Comparison of ENCODE assay signal across 10 cellular contexts in the genomic region with DNA sequence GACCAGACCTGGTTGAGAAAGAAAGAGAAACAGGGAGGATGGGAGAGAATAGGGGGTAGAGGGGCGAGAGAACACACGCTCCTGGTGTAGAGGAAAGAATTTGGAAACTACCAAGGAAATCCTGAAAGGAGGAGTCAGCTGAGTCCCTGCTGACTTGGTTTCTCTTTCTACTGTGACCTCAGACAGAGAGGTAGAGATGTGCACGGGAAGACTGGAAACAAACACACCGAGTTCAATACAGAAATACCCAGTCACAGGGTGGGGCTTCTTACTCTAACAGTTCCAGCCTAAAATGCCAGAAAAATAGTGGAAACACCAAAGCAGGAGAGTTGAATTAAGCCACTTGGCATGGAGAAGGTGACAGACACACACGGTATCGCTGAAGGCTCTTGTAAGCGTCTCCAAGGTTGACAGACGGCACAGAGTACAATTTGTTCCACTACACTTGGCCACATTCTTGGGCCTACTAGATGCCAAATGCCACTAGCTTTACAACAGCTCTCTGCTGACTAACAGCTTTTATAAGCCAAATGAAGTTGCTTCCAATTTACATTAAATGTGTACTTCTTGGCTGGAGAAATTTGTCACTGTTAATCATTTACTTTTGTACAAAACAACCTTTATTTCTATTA. TPM values are rescaled to one million over a fixed set of nuclear protein-coding genes. Genes with fewer than 3 reads are reported as not detected.
DNase-seq lines count a peak whose midpoint lies in the region; ATAC-seq, FAIRE-seq and TF ChIP-seq lines count a peak whose summit lies in the region.
"Had no signal": no experiment of that assay in that cellular context is flagged by ENCODE, and none has a peak within 500 bp of the region (broad histone marks: within the 10 kb centered on the region; RNA-seq: fewer than 3 reads in every experiment).

No MANE protein-coding gene starts in this region.

- POLR2A ChIA-PET in HepG2 (lab: Yijun Ruan, JAX): no interaction called here

- H3K4me3 Mint-ChIP-seq in stimulated activated memory B cell treated with anti-CD40 and anti-IgM and Interleukin-4, amounts not matched to agents 10 μg/mL and 1 μg/mL and 100 μg/mL, for 72 hours: no peak overlapping the region

- H3K4me1 ChIP-seq in liver (ENCODE audit: control insufficient read depth in 4 of 4, insufficient read depth in 4 of 4, low read length in 3 of 4) (peaks cover 9 to 25% (median 11%) of the 10 kb centered on the region in 4 donors), HepG2 (ENCODE audit: insufficient read depth, low read length) (peaks cover 17% of the 10 kb centered on the region), esophagus (ENCODE audit: control insufficient read depth in 2 of 2, insufficient read depth in 2 of 2, low read length in 1 of 2) (peaks cover 12 to 13% of the 10 kb centered on the region in 2 donors), muscle layer of duodenum (ENCODE audit: control insufficient read depth in 1 of 2, insufficient read depth in 2 of 2, low read length in 2 of 2) (peaks cover 18 to 27% of the 10 kb centered on the region in 2 donors), MM.1S (ENCODE audit: low read length) (no peaks in the 10 kb centered on the region)

- no peak overlapping the region for H3K27ac Mint-ChIP-seq in stimulated activated memory B cell treated with anti-CD40 and anti-IgM and Interleukin-4, amounts not matched to agents 10 μg/mL and 1 μg/mL and 100 μg/mL, for 72 hours
- H3K27ac Mint-ChIP-seq: activated naive CD4-positive, alpha-beta T cell treated with anti-CD3 and anti-CD28 coated beads, Interleukin-2, amount 50 U/mL, for 72 hours had no signal

- FAIRE-seq in HepG2 (lab: Jason Lieb, UNC): no peak

- no TSS peak for BruUV-seq in HepG2 (replicated peaks; lab: Mats Ljungman, UMichigan)

- H4K20me1 ChIP-seq in HepG2 (ENCODE audit: insufficient read depth, low read length): peaks cover 24% of the 10 kb centered on the region; the same call in 1 of the 2 replicates
- no peaks in the 10 kb centered on the region for H4K20me1 ChIP-seq in MM.1S (ENCODE audit: insufficient read depth, low read length)

- H3K4me3 ChIP-seq in liver (ENCODE audit: low read depth in 1 of 3, low read length in 3 of 3) (no peak overlapping the region), HepG2 (replicated peaks in 1 of 3; ENCODE audit: insufficient read depth in 1 of 3, low read depth in 2 of 3, low read length in 3 of 3) (no peak overlapping the region), esophagus (ENCODE audit: low read depth in 1 of 2, low read length in 2 of 2) (no peak overlapping the region), muscle layer of duodenum (ENCODE audit: low read depth in 1 of 2, low read length in 2 of 2) (peak overlapping the region in 1 of 2 donors; percentile 13), MM.1S (ENCODE audit: low read length) (no peak overlapping the region)

- no peak for DNase-seq in HepG2 (ENCODE audit: low spot score)
- DNase-seq in MM.1S: no peak
- no peak for DNase-seq in activated naive CD4-positive, alpha-beta T cell treated with Interleukin-2 at 50 U/mL for 16 hours
- DNase-seq: NCI-H1092 treated with DMSO at 0.1 percent for 48 hours had no signal

- H3K9me3 Mint-ChIP-seq in stimulated activated memory B cell treated with anti-CD40 and anti-IgM and Interleukin-4, amounts not matched to agents 10 μg/mL and 1 μg/mL and 100 μg/mL, for 72 hours: no peaks in the 10 kb centered on the region
- H3K9me3 Mint-ChIP-seq: activated naive CD4-positive, alpha-beta T cell treated with anti-CD3 and anti-CD28 coated beads, Interleukin-2, amount 50 U/mL, for 72 hours had no signal

- no peak for TF ChIP-seq CTCF in liver (IDR thresholded peaks at IDR 0.05; ENCODE audit: low read depth, low read length, missing input control)
- TF ChIP-seq CTCF in HepG2 (CRISPR knock-in tag; IDR thresholded peaks at IDR 0.05): no peak
- no peak for TF ChIP-seq CTCF in MM.1S (IDR thresholded peaks at IDR 0.05; ENCODE audit: low read length)

- no peaks in the 10 kb centered on the region for H3F3A ChIP-seq in MM.1S (ENCODE audit: insufficient read depth, low read length)

- H3K36me3 ChIP-seq in liver (ENCODE audit: control insufficient read depth in 4 of 4, insufficient read depth in 3 of 4, low read depth in 1 of 4, low read length in 3 of 4) (peaks cover 0 to 2% (median 0%) of the 10 kb centered on the region in 4 donors), HepG2 (replicated peaks in 1 of 2; ENCODE audit: control insufficient read depth in 1 of 2, insufficient read depth in 2 of 2, low read length in 2 of 2) (peaks cover 0 to 17% of the 10 kb centered on the region in 2 experiments; a peak in 3 of 5 replicates), esophagus (ENCODE audit: control insufficient read depth in 2 of 2, insufficient read depth in 2 of 2, low read length in 1 of 2) (no peaks in the 10 kb centered on the region), muscle layer of duodenum (ENCODE audit: control insufficient read depth in 1 of 2, insufficient read depth in 2 of 2, low read length in 2 of 2) (no peaks in the 10 kb centered on the region), MM.1S (replicated peaks; ENCODE audit: insufficient read depth, low read length) (no peaks in the 10 kb centered on the region)

- H3K27me3 ChIP-seq in liver (ENCODE audit: control insufficient read depth in 4 of 4, insufficient read depth in 4 of 4, low read length in 3 of 4): no peaks in the 10 kb centered on the region
- H3K27me3 ChIP-seq in HepG2 (ENCODE audit: control insufficient read depth in 1 of 2, insufficient read depth in 2 of 2, low read length in 2 of 2): no peaks in the 10 kb centered on the region
- no peaks in the 10 kb centered on the region for H3K27me3 ChIP-seq in esophagus (ENCODE audit: control insufficient read depth in 1 of 2, insufficient read depth in 2 of 2, low read length in 2 of 2)
- no peaks in the 10 kb centered on the region for H3K27me3 ChIP-seq in muscle layer of duodenum (ENCODE audit: low read depth, low read length)
- H3K27me3 ChIP-seq in MM.1S (replicated peaks; ENCODE audit: insufficient read depth, low read length): no peaks in the 10 kb centered on the region

- no peaks in the 10 kb centered on the region for H3K36me3 Mint-ChIP-seq in stimulated activated memory B cell treated with anti-CD40 and anti-IgM and Interleukin-4, amounts not matched to agents 10 μg/mL and 1 μg/mL and 100 μg/mL, for 72 hours
- H3K36me3 Mint-ChIP-seq: activated naive CD4-positive, alpha-beta T cell treated with anti-CD3 and anti-CD28 coated beads, Interleukin-2, amount 50 U/mL, for 72 hours had no signal

- 37% methylated on average over 8 of the region's 8 CpGs for WGBS in liver
- WGBS in HepG2 (ENCODE audit: low lambda C conversion rate): 98% methylated on average over 8 of the region's 8 CpGs
- WGBS in esophagus, 2 donors: 24 to 32% methylated on average over 8 of the region's 8 CpGs

- peaks cover 8% of the 10 kb centered on the region for H3K27me3 Mint-ChIP-seq in stimulated activated memory B cell treated with anti-CD40 and anti-IgM and Interleukin-4, amounts not matched to agents 10 μg/mL and 1 μg/mL and 100 μg/mL, for 72 hours

- no peak overlapping the region for H3K4me2 ChIP-seq in HepG2 (ENCODE audit: low read depth, low read length)
- H3K4me2 ChIP-seq in MM.1S (ENCODE audit: low read depth, low read length): no peak overlapping the region

- TF ChIP-seq RAD21 in liver (IDR thresholded peaks at IDR 0.05) (no peak), HepG2 (CRISPR knock-in tag; IDR thresholded peaks at IDR 0.05) (no peak)

- peak overlapping the region in 1 of 2 donors; percentile 30 for H3K9ac ChIP-seq in liver (ENCODE audit: low read depth in 1 of 2, low read length in 2 of 2)
- H3K9ac ChIP-seq in HepG2 (ENCODE audit: insufficient read depth, low read depth, low read length): no peak overlapping the region
- H3K9ac ChIP-seq in MM.1S (ENCODE audit: low read length): no peak overlapping the region

- peak overlapping the region in 1 of 2 donors; percentile 12 for H3K27ac ChIP-seq in liver (ENCODE audit: low read depth in 1 of 2, low read length in 2 of 2)
- no peak overlapping the region for H3K27ac ChIP-seq in HepG2 (ENCODE audit: extremely low read length, insufficient read depth, low read length)
- peak overlapping the region; percentile 66 to 80 for H3K27ac ChIP-seq in esophagus (ENCODE audit: low read depth in 2 of 2, low read length in 1 of 2)
- peak overlapping the region; percentile 74 for H3K27ac ChIP-seq in muscle layer of duodenum (ENCODE audit: low read length)
- H3K27ac ChIP-seq in MM.1S (ENCODE audit: low read length): no peak overlapping the region

- H3K79me2 ChIP-seq in HepG2 (ENCODE audit: insufficient read depth, low read length): peaks cover 78% of the 10 kb centered on the region
- H3K79me2 ChIP-seq in MM.1S (ENCODE audit: low read length): no peaks in the 10 kb centered on the region

- H3K9me2 ChIP-seq in MM.1S (replicated peaks; ENCODE audit: insufficient read depth, low read length): no peaks in the 10 kb centered on the region

- no peaks in the 10 kb centered on the region for H3K4me1 Mint-ChIP-seq in stimulated activated memory B cell treated with anti-CD40 and anti-IgM and Interleukin-4, amounts not matched to agents 10 μg/mL and 1 μg/mL and 100 μg/mL, for 72 hours

- no peak; the same call in 2 of the 3 replicates for ATAC-seq in HepG2
- no peak for ATAC-seq in stimulated activated memory B cell treated with anti-CD40 and anti-IgM and Interleukin-4, amounts not matched to agents 10 μg/mL and 1 μg/mL and 100 μg/mL, for 72 hours
- no peak for ATAC-seq in GM21447 (IDR thresholded peaks at IDR 0.05; ENCODE audit: unreplicated experiment)

- no peaks in the 10 kb centered on the region for H3K9me3 ChIP-seq in liver (ENCODE audit: control insufficient read depth in 4 of 4, low read length in 3 of 4)
- no peaks in the 10 kb centered on the region for H3K9me3 ChIP-seq in HepG2 (ENCODE audit: low read length)
- no peaks in the 10 kb centered on the region for H3K9me3 ChIP-seq in esophagus (ENCODE audit: control insufficient read depth in 2 of 2, insufficient read depth in 1 of 2, low read depth in 1 of 2, low read length in 1 of 2)
- H3K9me3 ChIP-seq in muscle layer of duodenum (ENCODE audit: control insufficient read depth in 1 of 2, low read length in 2 of 2): no peaks in the 10 kb centered on the region
- no peaks in the 10 kb centered on the region for H3K9me3 ChIP-seq in MM.1S (replicated peaks; ENCODE audit: insufficient read depth, low read length)

- in situ Hi-C loops in HepG2 (cut with HindIII; ENCODE audit: extremely low pct_ligation_motif_present, low pct_unique_long_range_greater_than_20kb): no loop called here

- CTCF ChIA-PET in HepG2 (lab: Yijun Ruan, JAX; ENCODE audit: low intra/inter-chr PET ratio, low total read pairs): no interaction called here

- TF ChIP-seq POLR2A in HepG2 (IDR thresholded peaks at IDR 0.05; ENCODE audit: insufficient read depth in 1 of 2, low read depth in 2 of 2, low read length in 2 of 2): no peak

- no peak overlapping the region for H2AFZ ChIP-seq in HepG2 (ENCODE audit: low read length)
- no peak overlapping the region for H2AFZ ChIP-seq in MM.1S (ENCODE audit: low read length)

- TF ChIP-seq EP300 in HepG2 (IDR thresholded peaks at IDR 0.05; ENCODE audit: low read depth in 2 of 2, low read length in 2 of 2) (no peak), HepG2 (CRISPR knock-in tag; IDR thresholded peaks at IDR 0.05; ENCODE audit: borderline replicate concordance) (no peak)

- intact Hi-C loops in HepG2 (cut with micrococcal nuclease; ENCODE audit: unreplicated experiment): no loop called here

RNA-seq across cellular contexts. Expression of gene LATS2, which starts 28.0 kb away (rescaled TPM):
- 1 to 10 TPM; 4.1 to 7.0 TPM for total RNA-seq in liver
- 1 to 10 TPM; 1.6 to 4.7 TPM for polyA plus RNA-seq in liver
- 7.1 and 7.3 TPM in 2 replicates for total RNA-seq in HepG2 (2016; rRNA removed; fragmentation: Illumina TruSeq; extraction: Trizol)
- total RNA-seq in HepG2 (2016; cell fraction: cytosol; rRNA removed; fragmentation: Illumina TruSeq; extraction: Trizol; ENCODE audit: low read depth): 1.7 and 1.8 TPM in 2 replicates
- total RNA-seq in HepG2 (2016; cell fraction: insoluble cytoplasmic fraction; rRNA removed; fragmentation: Illumina TruSeq; extraction: Trizol): 7.0 and 7.2 TPM in 2 replicates
- total RNA-seq in HepG2 (2016; cell fraction: membrane; rRNA removed; fragmentation: Illumina TruSeq; extraction: Trizol): 4.2 and 4.3 TPM in 2 replicates
- total RNA-seq in HepG2 (2016; cell fraction: nucleus; rRNA removed; fragmentation: Illumina TruSeq; extraction: Trizol): 6.9 and 7.7 TPM in 2 replicates
- polyA plus RNA-seq in HepG2 (2011; rRNA removed): 8.5 and 9.1 TPM in 2 replicates
- polyA plus RNA-seq in HepG2 (2011; cell fraction: cytosol; rRNA removed): 6.4 and 10.3 TPM in 2 replicates
- polyA plus RNA-seq in HepG2 (2011; cell fraction: nucleus; rRNA removed): 11.4 and 12.5 TPM in 2 replicates
- 10.4 and 11.8 TPM in 2 replicates for polyA plus RNA-seq in HepG2 (2012)
- 0.38 TPM in 2 replicates for polyA plus RNA-seq in HepG2 (2016; cell fraction: cytosol; fragmentation: Illumina TruSeq; extraction: Trizol; ENCODE audit: low read depth)
- 10.2 and 11.9 TPM in 2 replicates for polyA plus RNA-seq in HepG2 (2016; cell fraction: insoluble cytoplasmic fraction; fragmentation: Illumina TruSeq; extraction: Trizol; ENCODE audit: low read depth)
- polyA plus RNA-seq in HepG2 (2016; cell fraction: membrane; fragmentation: Illumina TruSeq; extraction: Trizol; ENCODE audit: low read depth): 2.2 and 2.4 TPM in 2 replicates
- 13.3 and 13.4 TPM in 2 replicates for polyA plus RNA-seq in HepG2 (2016; cell fraction: nucleus; fragmentation: Illumina TruSeq; extraction: Trizol; ENCODE audit: insufficient read depth, low read depth)
- polyA minus RNA-seq in HepG2 (2011; rRNA and poly(A)+ RNA removed; ENCODE audit: low replicate concordance): 11.2 and 18.2 TPM in 2 replicates
- 11.8 and 11.9 TPM in 2 replicates for polyA minus RNA-seq in HepG2 (2011; cell fraction: cytosol; rRNA and poly(A)+ RNA removed)
- 10.8 and 11.6 TPM in 2 replicates for polyA minus RNA-seq in HepG2 (2011; cell fraction: nucleus; rRNA and poly(A)+ RNA removed)
- 1 to 10 TPM; 5.1 to 5.2 TPM for polyA plus RNA-seq in esophagus

Comparison
In these comparisons a context has a peak if more than half of its experiments do, and no peak if none do; other contexts are left out.
1. H3K27ac ChIP-seq: peak in esophagus (2 of 2) and muscle layer of duodenum (single experiment); none in HepG2 (single experiment) and MM.1S (single experiment).